ENCODE assay signal across 8 cellular contexts in the genomic region with DNA sequence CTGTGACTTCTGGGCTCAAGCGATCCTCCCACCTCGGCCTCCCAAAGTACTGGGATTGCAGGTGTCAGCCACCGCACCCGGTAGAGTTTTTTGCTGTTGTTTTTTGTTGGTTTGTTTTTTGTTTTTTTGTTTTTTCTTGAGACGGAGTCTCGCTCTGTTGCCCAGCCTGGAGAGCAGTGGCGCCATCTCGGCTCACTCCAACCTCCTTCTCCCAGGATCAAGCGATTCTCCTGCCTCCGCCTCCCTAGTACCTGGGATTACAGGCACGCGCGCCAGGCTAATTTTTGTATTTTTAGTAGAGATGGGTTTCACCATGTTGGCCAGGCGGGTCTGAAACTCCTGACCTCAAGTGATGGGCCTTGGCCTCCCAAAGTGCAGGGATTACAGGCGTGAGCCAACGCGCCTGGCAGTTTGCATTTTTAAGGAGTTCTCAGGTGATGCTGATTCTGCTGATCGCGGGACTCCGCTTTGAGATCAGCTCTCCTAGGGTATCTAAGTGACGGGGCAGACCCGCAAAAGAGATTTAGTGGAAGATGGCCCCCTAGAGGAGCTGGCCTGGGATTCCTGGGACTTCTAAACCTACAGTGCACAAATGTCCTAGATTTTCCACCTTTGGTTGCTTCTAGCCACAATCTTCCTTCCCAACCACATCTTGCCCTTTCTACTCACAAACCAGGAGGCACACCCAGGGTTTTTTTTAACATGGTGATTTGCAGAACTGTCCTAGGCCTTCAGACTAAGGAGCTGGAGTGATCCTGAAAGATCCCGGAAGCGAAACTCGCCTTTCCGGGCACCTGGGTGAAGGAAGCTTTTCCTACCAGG. TPM values are rescaled to one million over a fixed set of nuclear protein-coding genes. Genes with fewer than 3 reads are reported as not detected.
A peak's percentile ranks its signal among the peaks of the same experiment; 100 is the strongest.
DNase-seq lines count a peak whose midpoint lies in the region; ATAC-seq and TF ChIP-seq lines count a peak whose summit lies in the region.

No MANE protein-coding gene starts in this region.

- H3K36me3 Mint-ChIP-seq in activated naive CD4-positive, alpha-beta T cell treated with anti-CD3 and anti-CD28 coated beads for 36 hours (ENCODE audit: low read depth), result no peaks in the 10 kb centered on the region

- H3K27me3 Mint-ChIP-seq in activated naive CD4-positive, alpha-beta T cell treated with anti-CD3 and anti-CD28 coated beads for 36 hours (ENCODE audit: low read depth), result peaks cover 49% of the 10 kb centered on the region

- CTCF ChIA-PET in activated naive CD4-positive, alpha-beta T cell treated with anti-CD3 and anti-CD28 coated beads for 36 hours (lab: Charles Lee), result interaction anchor here (0.6 to 2.0 kb wide), 5 partner anchors 15 to 693 kb away, joined by 3 to 5 read pairs (median 4); no protein-coding TSS in a partner anchor

- peak overlapping the region; percentile 40 to 89 (median 69) for H3K4me3 ChIP-seq in dorsolateral prefrontal cortex
- peak overlapping the region; percentile 77 to 82 for H3K4me3 ChIP-seq in muscle layer of duodenum (ENCODE audit: low read depth in 1 of 2, low read length in 2 of 2)

- peaks cover 19% of the 10 kb centered on the region for H3K4me1 Mint-ChIP-seq in activated naive CD4-positive, alpha-beta T cell treated with anti-CD3 and anti-CD28 coated beads for 36 hours (ENCODE audit: low read depth)

- intact Hi-C loops in activated naive CD4-positive, alpha-beta T cell treated with anti-CD3 and anti-CD28 coated beads for 36 hours (cut with micrococcal nuclease), result no loop called here
- intact Hi-C loops in dorsolateral prefrontal cortex (cut with DNase I), result no loop called here

- peaks cover 0 to 7% of the 10 kb centered on the region in 2 donors for H3K4me1 ChIP-seq in muscle layer of duodenum (ENCODE audit: control insufficient read depth in 1 of 2, insufficient read depth in 2 of 2, low read length in 2 of 2)

- peak overlapping the region in 15 of 59 donors; percentile 11 to 79 (median 61) for H3K27ac ChIP-seq in dorsolateral prefrontal cortex
- no peak overlapping the region for H3K27ac ChIP-seq in muscle layer of duodenum (ENCODE audit: low read length)

- no peaks in the 10 kb centered on the region for H3K9me3 ChIP-seq in muscle layer of duodenum (ENCODE audit: control insufficient read depth in 1 of 2, low read length in 2 of 2)

- peaks cover 0 to 4% (median 0%) of the 10 kb centered on the region in 45 donors for H3K27me3 ChIP-seq in dorsolateral prefrontal cortex
- no peaks in the 10 kb centered on the region for H3K27me3 ChIP-seq in muscle layer of duodenum (ENCODE audit: low read depth, low read length)

- peak overlapping the region; percentile 83 for H3K4me3 Mint-ChIP-seq in activated naive CD4-positive, alpha-beta T cell treated with anti-CD3 and anti-CD28 coated beads for 36 hours

- no peak overlapping the region for H3K27ac Mint-ChIP-seq in activated naive CD4-positive, alpha-beta T cell treated with anti-CD3 and anti-CD28 coated beads for 36 hours

- DNase-seq in activated naive CD4-positive, alpha-beta T cell treated with anti-CD3 and anti-CD28 coated beads for 36 hours, result no peak
- no peak for DNase-seq in activated naive CD4-positive, alpha-beta T cell treated with Interleukin-2 at 50 U/mL for 16 hours
- peak; percentile 72 for DNase-seq in NCI-H526 treated with DMSO at 0.1 percent for 48 hours (lab: John Stamatoyannopoulos, UW)
- peak in 1 of 10 donors; percentile 37 for DNase-seq in dorsolateral prefrontal cortex
- no peak for DNase-seq in NCI-H2107 treated with DMSO at 0.1 percent for 48 hours (lab: John Stamatoyannopoulos, UW; ENCODE audit: unreplicated experiment)
- DNase-seq in activated gamma-delta T cell treated with Interleukin-2 at 50 U/mL for 16 hours, result no peak

- no peaks in the 10 kb centered on the region for H3K36me3 ChIP-seq in muscle layer of duodenum (ENCODE audit: control insufficient read depth in 1 of 2, insufficient read depth in 2 of 2, low read length in 2 of 2)

- no peak for ATAC-seq in HG02588 (IDR thresholded peaks at IDR 0.05; ENCODE audit: unreplicated experiment)

- TF ChIP-seq CTCF in dorsolateral prefrontal cortex (IDR thresholded peaks at IDR 0.05 in 54 of 56, conservative IDR thresholded peaks at IDR 0.05 in 2 of 56; ENCODE audit: low read depth in 1 of 56, partially characterized antibody in 56 of 56), result no peak

- no peaks in the 10 kb centered on the region for H3K9me3 Mint-ChIP-seq in activated naive CD4-positive, alpha-beta T cell treated with anti-CD3 and anti-CD28 coated beads for 36 hours

RNA-seq across cellular contexts. Expression of a gene that starts 45.2 kb away (rescaled TPM):
- not detected for total RNA-seq in activated naive CD4-positive, alpha-beta T cell treated with anti-CD3 and anti-CD28 coated beads for 36 hours
- not detected for total RNA-seq in dorsolateral prefrontal cortex

RNA-seq across cellular contexts. Expression of a gene that starts 45.9 kb away (rescaled TPM):
- total RNA-seq in activated naive CD4-positive, alpha-beta T cell treated with anti-CD3 and anti-CD28 coated beads for 36 hours, result 1 to 10 TPM; 1.1 to 1.6 TPM
- total RNA-seq in dorsolateral prefrontal cortex, result 10 to 100 TPM in 102 of 120 experiments, 1 to 10 TPM in 18; 6.7 to 19.4 (median 13.0) TPM

RNA-seq across cellular contexts. Expression of a gene that starts 53.5 kb away (rescaled TPM):
- not detected for total RNA-seq in activated naive CD4-positive, alpha-beta T cell treated with anti-CD3 and anti-CD28 coated beads for 36 hours
- total RNA-seq in dorsolateral prefrontal cortex, result 1 to 10 TPM in 2 of 120 experiments, under 1 TPM in 21, not detected in 97; 0.45 to 1.3 (median 0.63) TPM
